In genomic region chr13:53151692-53152421, GRCh38 we compare ENCODE assay signal across 8 cellular contexts.
A peak's percentile ranks its signal among the peaks of the same experiment; 100 is the strongest.
DNase-seq lines count a peak whose midpoint lies in the region; ATAC-seq and TF ChIP-seq lines count a peak whose summit lies in the region.

No MANE protein-coding gene starts in this region.

- ATAC-seq in DND-41 (ENCODE audit: insufficient read depth, low read depth), result peak; percentile 99
- peak; percentile 80 for ATAC-seq in GM19328 (IDR thresholded peaks at IDR 0.05; ENCODE audit: unreplicated experiment)
- peak; percentile 95 for ATAC-seq in HG03159 (IDR thresholded peaks at IDR 0.05; ENCODE audit: unreplicated experiment)
- peak; percentile 50 for ATAC-seq in left ventricle myocardium superior

- 11% methylated on average over 8 of the region's 8 CpGs for WGBS in smooth muscle cell (ENCODE audit: low lambda C conversion rate)

- peaks cover 5% of the 10 kb centered on the region for H3K4me1 ChIP-seq in DND-41 (ENCODE audit: insufficient read depth, low read length)
- H3K4me1 ChIP-seq in smooth muscle cell (ENCODE audit: low read depth), result no peaks in the 10 kb centered on the region

- TF ChIP-seq CTCF in DND-41 (IDR thresholded peaks at IDR 0.05; ENCODE audit: borderline replicate concordance, extremely low read depth, low read length, poor library complexity, severe bottlenecking), result peak; percentile 95
- peak; percentile 90 for TF ChIP-seq CTCF in smooth muscle cell (IDR thresholded peaks at IDR 0.05; ENCODE audit: borderline replicate concordance, insufficient read depth, poor library complexity, severe bottlenecking)

- no peaks in the 10 kb centered on the region for H3K79me2 ChIP-seq in DND-41 (ENCODE audit: insufficient read depth, low read length)
- H3K79me2 ChIP-seq in smooth muscle cell (ENCODE audit: low read depth), result no peaks in the 10 kb centered on the region

- intact Hi-C loops in left ventricle myocardium superior (cut with micrococcal nuclease), result no loop called here

- H2AFZ ChIP-seq in DND-41 (ENCODE audit: low read depth, low read length), result no peak overlapping the region
- H2AFZ ChIP-seq in smooth muscle cell (ENCODE audit: low read depth), result no peak overlapping the region

- no peak overlapping the region for H3K27ac ChIP-seq in DND-41 (ENCODE audit: low read length)
- no peak overlapping the region for H3K27ac ChIP-seq in smooth muscle cell (ENCODE audit: low read depth)

- H3K9me3 ChIP-seq in DND-41 (ENCODE audit: insufficient read depth, low read length, severe bottlenecking), result no peaks in the 10 kb centered on the region
- H3K9me3 ChIP-seq in smooth muscle cell (replicated peaks; ENCODE audit: low read depth), result no peaks in the 10 kb centered on the region

- H3K4me3 ChIP-seq in DND-41 (ENCODE audit: low read depth in 1 of 2, low read length in 2 of 2), result no peak overlapping the region
- no peak overlapping the region for H3K4me3 ChIP-seq in smooth muscle cell

- H3K9ac ChIP-seq in DND-41 (ENCODE audit: low read depth, low read length), result no peak overlapping the region
- H3K9ac ChIP-seq in smooth muscle cell (ENCODE audit: low read depth), result no peak overlapping the region

- H3K27me3 ChIP-seq in DND-41 (ENCODE audit: insufficient read depth, low read length, poor library complexity) (no peaks in the 10 kb centered on the region), smooth muscle cell (ENCODE audit: low read depth) (no peaks in the 10 kb centered on the region)

- no peaks in the 10 kb centered on the region for H4K20me1 ChIP-seq in DND-41 (ENCODE audit: insufficient read depth, low read length)
- no peaks in the 10 kb centered on the region for H4K20me1 ChIP-seq in smooth muscle cell (ENCODE audit: low read depth)

- DNase-seq in DND-41 (peak; percentile 83), NCI-H2227 (lab: John Stamatoyannopoulos, UW; ENCODE audit: unreplicated experiment) (peak; percentile 56), activated T-cell treated with anti-CD3 and anti-CD28 coated beads for 48 hours (ENCODE audit: low read depth) (peak; percentile 12), left ventricle myocardium superior (no peak), smooth muscle cell (lab: John Stamatoyannopoulos, UW; ENCODE audit: unreplicated experiment) (peak; percentile 6), NCI-H226 (no peak)

- H3F3A ChIP-seq in smooth muscle cell (ENCODE audit: low read depth), result no peaks in the 10 kb centered on the region

- H3K4me2 ChIP-seq in DND-41 (ENCODE audit: insufficient read depth, low read length) (no peak overlapping the region), smooth muscle cell (no peak overlapping the region)

- no peaks in the 10 kb centered on the region for H3K36me3 ChIP-seq in DND-41 (ENCODE audit: insufficient read depth, low read length)
- H3K36me3 ChIP-seq in smooth muscle cell (ENCODE audit: low read depth), result no peaks in the 10 kb centered on the region

Comparison
In these comparisons a context has a peak if more than half of its experiments do, and no peak if none do; other contexts are left out.
1. DNase-seq: peak in DND-41 (single experiment), NCI-H2227 (single experiment), activated T-cell treated with anti-CD3 and anti-CD28 coated beads for 48 hours (single experiment) and smooth muscle cell (single experiment); none in left ventricle myocardium superior (single experiment) and NCI-H226 (single experiment).
2. Peak in every context shown above with its lines, with median percentiles within 50 percentile points of each other: ATAC-seq.